ENCODE assay signal across 12 cellular contexts in genomic region chr1:160559437-160559836, GRCh38. TPM values are rescaled to one million over a fixed set of nuclear protein-coding genes. Genes with fewer than 3 reads are reported as not detected.
DNase-seq lines count a peak whose midpoint lies in the region; ATAC-seq and TF ChIP-seq lines count a peak whose summit lies in the region.
"Not testable (repeated sequence)": the region's sequence is repeated elsewhere in the genome, so short reads cannot be mapped to it uniquely, and the experiment has no call there.
"Had no signal": no experiment of that assay in that cellular context is flagged by ENCODE, and none has a peak within 500 bp of the region (broad histone marks: within the 10 kb centered on the region; RNA-seq: fewer than 3 reads in every experiment).

No MANE protein-coding gene starts in this region.

- peaks cover 85% of the 10 kb centered on the region for H3K4me1 ChIP-seq in CD4-positive, alpha-beta memory T cell (ENCODE audit: insufficient read depth, low read length)
- H3K4me1 ChIP-seq in Karpas-422 (ENCODE audit: low read length): peaks cover 38% of the 10 kb centered on the region
- H3K4me1 ChIP-seq in lower lobe of right lung: not testable (repeated sequence)

- POLR2A ChIA-PET in CD4-positive, alpha-beta memory T cell (lab: Charles Lee; ENCODE audit: partially characterized antibody): interaction anchor here (0.9 to 24.0 kb wide), 10 partner anchors 11 to 108 kb away, joined by 3 to 639 read pairs (median 5); partner anchors contain the start of genes CD84, SLAMF1 and SLAMF6
- POLR2A ChIA-PET in activated CD8-positive, alpha-beta T cell treated with anti-CD3 and anti-CD28 coated beads for 36 hours (lab: Charles Lee): interaction anchor here (1.5 to 2.1 kb wide), 3 partner anchors 10 to 30 kb away, joined by 4 to 5 read pairs (median 4); no protein-coding TSS in a partner anchor

- peak overlapping the region; percentile 54 for H3K27ac ChIP-seq in CD4-positive, alpha-beta memory T cell (ENCODE audit: low read depth, low read length)
- H3K27ac ChIP-seq in Karpas-422 (ENCODE audit: low read length): not testable (repeated sequence)
- H3K27ac ChIP-seq in lower lobe of right lung: peak overlapping the region; percentile 39

- H3K36me3 Mint-ChIP-seq in CD4-positive, alpha-beta memory T cell: peaks cover 27 to 36% of the 10 kb centered on the region in 2 donors
- peaks cover 13% of the 10 kb centered on the region for H3K36me3 Mint-ChIP-seq in T-helper 17 cell (ENCODE audit: low read depth)
- H3K36me3 Mint-ChIP-seq in activated CD8-positive, alpha-beta T cell treated with anti-CD3 and anti-CD28 coated beads for 36 hours (ENCODE audit: low read depth): peaks cover 53% of the 10 kb centered on the region
- peaks cover 65% of the 10 kb centered on the region for H3K36me3 Mint-ChIP-seq in activated T-helper 2 cell treated with anti-CD3 and anti-CD28 coated beads, Interferon-gamma antibody, Interleukin-2, Interleukin-4, amounts not matched to agents 10 μg/mL and 5 μg/mL and 100 μg/mL, durations not matched to agents 14 hours and 24 hours and 36 hours (ENCODE audit: low read depth)
- peaks cover 64% of the 10 kb centered on the region for H3K36me3 Mint-ChIP-seq in activated naive CD8-positive, alpha-beta T cell treated with anti-CD3 and anti-CD28 coated beads, Interleukin-2, amount 50 U/mL, for 24 hours (ENCODE audit: low read depth)
- H3K36me3 Mint-ChIP-seq in stimulated activated naive CD8-positive, alpha-beta T cell treated with anti-CD3 and anti-CD28 coated beads, Interleukin-15, Interleukin-2, amounts not matched to agents 100 ng/mL and 50 ng/mL, for 24 hours (ENCODE audit: low read depth): peaks cover 76% of the 10 kb centered on the region

- not testable (repeated sequence) for H3K9ac ChIP-seq in Karpas-422 (ENCODE audit: low read length)

- peak overlapping the region; percentile 78 to 92 (median 82) for H3K4me3 Mint-ChIP-seq in CD4-positive, alpha-beta memory T cell
- peak overlapping the region; percentile 90 for H3K4me3 Mint-ChIP-seq in T-helper 17 cell
- peak overlapping the region; percentile 62 for H3K4me3 Mint-ChIP-seq in activated CD8-positive, alpha-beta T cell treated with anti-CD3 and anti-CD28 coated beads for 36 hours
- H3K4me3 Mint-ChIP-seq in activated T-helper 2 cell treated with anti-CD3 and anti-CD28 coated beads, Interferon-gamma antibody, Interleukin-2, Interleukin-4, amounts not matched to agents 10 μg/mL and 5 μg/mL and 100 μg/mL, durations not matched to agents 14 hours and 24 hours and 36 hours (ENCODE audit: low read depth): peak overlapping the region; percentile 73
- H3K4me3 Mint-ChIP-seq in activated naive CD8-positive, alpha-beta T cell treated with anti-CD3 and anti-CD28 coated beads, Interleukin-2, amount 50 U/mL, for 24 hours: peak overlapping the region; percentile 74
- H3K4me3 Mint-ChIP-seq in stimulated activated naive CD8-positive, alpha-beta T cell treated with anti-CD3 and anti-CD28 coated beads, Interleukin-15, Interleukin-2, amounts not matched to agents 100 ng/mL and 50 ng/mL, for 24 hours: peak overlapping the region; percentile 81

- H3K9me3 Mint-ChIP-seq in CD4-positive, alpha-beta memory T cell: peaks cover 0 to 20% (median 8%) of the 10 kb centered on the region in 8 donors
- peaks cover 26% of the 10 kb centered on the region for H3K9me3 Mint-ChIP-seq in activated CD8-positive, alpha-beta T cell treated with anti-CD3 and anti-CD28 coated beads for 36 hours
- H3K9me3 Mint-ChIP-seq in activated T-helper 2 cell treated with anti-CD3 and anti-CD28 coated beads, Interferon-gamma antibody, Interleukin-2, Interleukin-4, amounts not matched to agents 10 μg/mL and 5 μg/mL and 100 μg/mL, durations not matched to agents 14 hours and 24 hours and 36 hours: peaks cover 26% of the 10 kb centered on the region
- H3K9me3 Mint-ChIP-seq in activated naive CD8-positive, alpha-beta T cell treated with anti-CD3 and anti-CD28 coated beads, Interleukin-2, amount 50 U/mL, for 24 hours: peaks cover 10% of the 10 kb centered on the region
- H3K9me3 Mint-ChIP-seq in stimulated activated naive CD8-positive, alpha-beta T cell treated with anti-CD3 and anti-CD28 coated beads, Interleukin-15, Interleukin-2, amounts not matched to agents 100 ng/mL and 50 ng/mL, for 24 hours: peaks cover 14% of the 10 kb centered on the region

- H3K4me1 Mint-ChIP-seq in CD4-positive, alpha-beta memory T cell: peaks cover 59 to 85% (median 69%) of the 10 kb centered on the region in 4 donors
- peaks cover 42% of the 10 kb centered on the region for H3K4me1 Mint-ChIP-seq in T-helper 17 cell
- H3K4me1 Mint-ChIP-seq in activated CD8-positive, alpha-beta T cell treated with anti-CD3 and anti-CD28 coated beads for 36 hours (ENCODE audit: low read depth): peaks cover 72% of the 10 kb centered on the region
- H3K4me1 Mint-ChIP-seq in activated T-helper 2 cell treated with anti-CD3 and anti-CD28 coated beads, Interferon-gamma antibody, Interleukin-2, Interleukin-4, amounts not matched to agents 10 μg/mL and 5 μg/mL and 100 μg/mL, durations not matched to agents 14 hours and 24 hours and 36 hours (ENCODE audit: low read depth): peaks cover 51% of the 10 kb centered on the region
- peaks cover 70% of the 10 kb centered on the region for H3K4me1 Mint-ChIP-seq in activated naive CD8-positive, alpha-beta T cell treated with anti-CD3 and anti-CD28 coated beads, Interleukin-2, amount 50 U/mL, for 24 hours
- peaks cover 83% of the 10 kb centered on the region for H3K4me1 Mint-ChIP-seq in stimulated activated naive CD8-positive, alpha-beta T cell treated with anti-CD3 and anti-CD28 coated beads, Interleukin-15, Interleukin-2, amounts not matched to agents 100 ng/mL and 50 ng/mL, for 24 hours (ENCODE audit: low read depth)

- peaks cover 29% of the 10 kb centered on the region for H3K79me2 ChIP-seq in Karpas-422 (ENCODE audit: low read length)

- H3K4me2 ChIP-seq in Karpas-422 (ENCODE audit: low read depth, low read length, poor library complexity, severe bottlenecking): peak overlapping the region; percentile 32

- H3K9me2 ChIP-seq in Karpas-422 (replicated peaks; ENCODE audit: insufficient read depth, low read length): not testable (repeated sequence)

- peak overlapping the region; percentile 34 to 42 for H3K4me3 ChIP-seq in CD4-positive, alpha-beta memory T cell (ENCODE audit: low read length in 2 of 2)
- H3K4me3 ChIP-seq in Karpas-422 (ENCODE audit: low read length); lower lobe of right lung: not testable (repeated sequence)

- peak overlapping the region; percentile 84 to 98 (median 93) for H3K27ac Mint-ChIP-seq in CD4-positive, alpha-beta memory T cell
- H3K27ac Mint-ChIP-seq in T-helper 17 cell: peak overlapping the region; percentile 98
- peak overlapping the region; percentile 95 for H3K27ac Mint-ChIP-seq in activated CD8-positive, alpha-beta T cell treated with anti-CD3 and anti-CD28 coated beads for 36 hours
- peak overlapping the region; percentile 80 for H3K27ac Mint-ChIP-seq in activated T-helper 2 cell treated with anti-CD3 and anti-CD28 coated beads, Interferon-gamma antibody, Interleukin-2, Interleukin-4, amounts not matched to agents 10 μg/mL and 5 μg/mL and 100 μg/mL, durations not matched to agents 14 hours and 24 hours and 36 hours
- peak overlapping the region; percentile 90 for H3K27ac Mint-ChIP-seq in activated naive CD8-positive, alpha-beta T cell treated with anti-CD3 and anti-CD28 coated beads, Interleukin-2, amount 50 U/mL, for 24 hours
- peak overlapping the region; percentile 90 for H3K27ac Mint-ChIP-seq in stimulated activated naive CD8-positive, alpha-beta T cell treated with anti-CD3 and anti-CD28 coated beads, Interleukin-15, Interleukin-2, amounts not matched to agents 100 ng/mL and 50 ng/mL, for 24 hours

- DNase-seq in CD4-positive, alpha-beta memory T cell; Karpas-422; T-helper 17 cell; activated CD8-positive, alpha-beta T cell treated with anti-CD3 and anti-CD28 coated beads for 36 hours; activated T-helper 2 cell treated with anti-CD3 and anti-CD28 coated beads, Interferon-gamma antibody, Interleukin-2, Interleukin-4, amounts not matched to agents 10 μg/mL and 5 μg/mL and 100 μg/mL, durations not matched to agents 14 hours and 24 hours and 36 hours (ENCODE audit: low spot score); activated naive CD8-positive, alpha-beta T cell treated with anti-CD3 and anti-CD28 coated beads, Interleukin-2, amount 50 U/mL, for 24 hours; lower lobe of right lung: not testable (repeated sequence)

- intact Hi-C loops in CD4-positive, alpha-beta memory T cell (cut with micrococcal nuclease): loop anchor here (2.0 kb wide), 1 partner anchor 19 kb away; no protein-coding TSS in a partner anchor
- intact Hi-C loops in activated CD8-positive, alpha-beta T cell treated with anti-CD3 and anti-CD28 coated beads for 36 hours (cut with micrococcal nuclease); lower lobe of right lung (cut with DNase I): not testable (repeated sequence)
- intact Hi-C loops in activated T-helper 2 cell treated with anti-CD3 and anti-CD28 coated beads, Interferon-gamma antibody, Interleukin-2, Interleukin-4, amounts not matched to agents 10 μg/mL and 5 μg/mL and 100 μg/mL, durations not matched to agents 14 hours and 24 hours and 36 hours (cut with micrococcal nuclease): loop anchor here (2.0 kb wide), 1 partner anchor 19 kb away; no protein-coding TSS in a partner anchor

- H4K20me1 ChIP-seq in Karpas-422 (ENCODE audit: insufficient read depth, low read depth, low read length): not testable (repeated sequence)

- H2AFZ ChIP-seq in Karpas-422 (ENCODE audit: low read length): not testable (repeated sequence)

- not testable (repeated sequence) for ATAC-seq in T-helper 17 cell; activated naive CD8-positive, alpha-beta T cell treated with anti-CD3 and anti-CD28 coated beads, Interleukin-2, amount 50 U/mL, for 24 hours; lower lobe of right lung
- ATAC-seq in activated CD8-positive, alpha-beta T cell treated with anti-CD3 and anti-CD28 coated beads for 36 hours: peak; percentile 34

- CTCF ChIA-PET in CD4-positive, alpha-beta memory T cell (lab: Charles Lee; ENCODE audit: partially characterized antibody): interaction anchor here (0.8 to 20.9 kb wide), 8 partner anchors 8 to 50 kb away, joined by 3 to 359 read pairs (median 18); partner anchors contain the start of genes CD84 and SLAMF6
- CTCF ChIA-PET in activated CD8-positive, alpha-beta T cell treated with anti-CD3 and anti-CD28 coated beads for 36 hours (lab: Charles Lee): interaction anchor here (1.0 to 9.5 kb wide), 7 partner anchors 11 to 93 kb away, joined by 3 to 100 read pairs (median 8); no protein-coding TSS in a partner anchor

- H3K27me3 ChIP-seq in CD4-positive, alpha-beta memory T cell (ENCODE audit: insufficient read depth, low read length); Karpas-422 (ENCODE audit: low read length); lower lobe of right lung (ENCODE audit: low read depth): not testable (repeated sequence)

- H3K27me3 Mint-ChIP-seq in CD4-positive, alpha-beta memory T cell; T-helper 17 cell; activated CD8-positive, alpha-beta T cell treated with anti-CD3 and anti-CD28 coated beads for 36 hours; activated T-helper 2 cell treated with anti-CD3 and anti-CD28 coated beads, Interferon-gamma antibody, Interleukin-2, Interleukin-4, amounts not matched to agents 10 μg/mL and 5 μg/mL and 100 μg/mL, durations not matched to agents 14 hours and 24 hours and 36 hours (ENCODE audit: low read depth); activated naive CD8-positive, alpha-beta T cell treated with anti-CD3 and anti-CD28 coated beads, Interleukin-2, amount 50 U/mL, for 24 hours; stimulated activated naive CD8-positive, alpha-beta T cell treated with anti-CD3 and anti-CD28 coated beads, Interleukin-15, Interleukin-2, amounts not matched to agents 100 ng/mL and 50 ng/mL, for 24 hours: not testable (repeated sequence)

- not testable (repeated sequence) for H3K36me3 ChIP-seq in CD4-positive, alpha-beta memory T cell (ENCODE audit: insufficient read depth, low read length); lower lobe of right lung
- H3K36me3 ChIP-seq in Karpas-422 (ENCODE audit: insufficient read depth, low read length): peaks cover 13% of the 10 kb centered on the region

- not testable (repeated sequence) for TF ChIP-seq CTCF in activated CD8-positive, alpha-beta T cell treated with anti-CD3 and anti-CD28 coated beads for 36 hours (IDR thresholded peaks at IDR 0.05); lower lobe of right lung (IDR thresholded peaks at IDR 0.05)

- not testable (repeated sequence) for H3K9me3 ChIP-seq in CD4-positive, alpha-beta memory T cell (ENCODE audit: control insufficient read depth in 1 of 2, low read length in 2 of 2); Karpas-422 (ENCODE audit: low read length); T-helper 17 cell (ENCODE audit: control insufficient read depth, low read length, poor library complexity, severe bottlenecking); lower lobe of right lung

RNA-seq across cellular contexts. Expression of gene CD84, which starts 19.9 kb away (rescaled TPM):
- 10 to 100 TPM; 97.5 to 98.9 TPM for total RNA-seq in CD4-positive, alpha-beta memory T cell
- polyA plus RNA-seq in CD4-positive, alpha-beta memory T cell: 10 to 100 TPM; 15.9 to 33.6 TPM
- 14.4 and 29.4 TPM in 2 replicates for total RNA-seq in Karpas-422 (2014; rRNA removed; shearing (Covaris generic); ENCODE audit: low replicate concordance)
- total RNA-seq in T-helper 17 cell (10 to 100 TPM; 66.2 to 71.6 TPM), lower lobe of right lung (24.1 TPM)
- total RNA-seq in activated CD8-positive, alpha-beta T cell treated with anti-CD3 and anti-CD28 coated beads for 36 hours: 10 to 100 TPM; 18.1 to 20.1 TPM
- total RNA-seq in activated T-helper 2 cell treated with anti-CD3 and anti-CD28 coated beads, Interferon-gamma antibody, Interleukin-2, Interleukin-4, amounts not matched to agents 10 μg/mL and 5 μg/mL and 100 μg/mL, durations not matched to agents 14 hours and 24 hours and 36 hours: 14.1 and 14.9 TPM in 2 replicates
- total RNA-seq: H7, HFFc6, M059J had no signal
- polyA plus RNA-seq: A549 had no signal

RNA-seq across cellular contexts. Expression of gene SLAMF6, which starts 36.4 kb away (rescaled TPM):
- 10 to 100 TPM; 56.4 to 59.1 TPM for total RNA-seq in CD4-positive, alpha-beta memory T cell
- polyA plus RNA-seq in CD4-positive, alpha-beta memory T cell: 100 to 1,000 TPM in 1 of 2 donors, 10 to 100 TPM in 1; 96.8 to 105 TPM
- total RNA-seq in Karpas-422 (2014; rRNA removed; shearing (Covaris generic); ENCODE audit: low replicate concordance): 19.3 and 66.0 TPM in 2 replicates
- total RNA-seq in T-helper 17 cell: 10 to 100 TPM; 24.8 to 38.0 TPM
- 10 to 100 TPM; 42.8 to 43.9 TPM for total RNA-seq in activated CD8-positive, alpha-beta T cell treated with anti-CD3 and anti-CD28 coated beads for 36 hours
- 11.8 and 13.0 TPM in 2 replicates for total RNA-seq in activated T-helper 2 cell treated with anti-CD3 and anti-CD28 coated beads, Interferon-gamma antibody, Interleukin-2, Interleukin-4, amounts not matched to agents 10 μg/mL and 5 μg/mL and 100 μg/mL, durations not matched to agents 14 hours and 24 hours and 36 hours
- total RNA-seq in lower lobe of right lung: 4.8 TPM
- total RNA-seq: H7, HFFc6, M059J had no signal
- polyA plus RNA-seq: A549 had no signal
